12 cellular contexts compared by ENCODE assay signal in the genomic region with DNA sequence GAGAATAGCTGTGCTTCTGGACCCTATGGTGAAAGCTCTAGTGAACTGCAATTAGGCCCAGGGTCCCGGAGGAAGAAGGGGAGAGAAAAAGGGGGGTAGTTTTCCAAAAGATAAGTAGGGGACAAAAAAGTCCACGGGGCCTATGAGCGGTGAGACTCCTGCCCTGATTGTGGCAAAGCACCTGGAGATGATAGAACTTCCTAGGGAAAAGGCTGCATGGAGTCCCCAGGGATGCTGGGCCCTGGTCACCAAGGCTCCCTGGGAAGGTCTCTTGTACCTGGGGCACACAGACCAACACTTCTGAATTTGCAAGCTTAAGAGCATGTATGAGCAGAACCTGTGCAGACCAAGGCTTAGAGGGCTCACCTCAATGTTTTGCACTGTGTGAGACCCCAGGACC. TPM values are rescaled to one million over a fixed set of nuclear protein-coding genes. Genes with fewer than 3 reads are reported as not detected.
DNase-seq lines count a peak whose midpoint lies in the region; ATAC-seq, FAIRE-seq and TF ChIP-seq lines count a peak whose summit lies in the region.
"Had no signal": no experiment of that assay in that cellular context is flagged by ENCODE, and none has a peak within 500 bp of the region (broad histone marks: within the 10 kb centered on the region; RNA-seq: fewer than 3 reads in every experiment).

No MANE protein-coding gene starts in this region.

- H3K4me1 ChIP-seq in HCT116 (ENCODE audit: control insufficient read depth in 1 of 2, insufficient read depth in 2 of 2, low read length in 2 of 2) = peaks cover 43 to 61% of the 10 kb centered on the region in 2 experiments
- H3K4me1 ChIP-seq in K562 (replicated peaks in 1 of 2; ENCODE audit: control insufficient read depth in 2 of 2, insufficient read depth in 2 of 2, low read length in 2 of 2) = peaks cover 36 to 55% of the 10 kb centered on the region in 2 experiments
- H3K4me1 ChIP-seq in osteoblast (ENCODE audit: insufficient read depth, low read length) = peaks cover 35% of the 10 kb centered on the region
- H3K4me1 ChIP-seq in OCI-LY7 (ENCODE audit: insufficient read depth, low read length, poor library complexity, severe bottlenecking) = no peaks in the 10 kb centered on the region
- H3K4me1 ChIP-seq: uterus had no signal

- no peaks in the 10 kb centered on the region; the same call in 1 of the 2 replicates for H3K9me3 ChIP-seq in AG04450 (ENCODE audit: control insufficient read depth, insufficient read depth, low read length)
- no peaks in the 10 kb centered on the region for H3K9me3 ChIP-seq in HCT116 (ENCODE audit: control insufficient read depth in 1 of 2, insufficient read depth in 1 of 2, low read depth in 1 of 2, low read length in 2 of 2)
- no peaks in the 10 kb centered on the region for H3K9me3 ChIP-seq in K562 (replicated peaks; ENCODE audit: control insufficient read depth, insufficient read depth, low read depth, low read length)
- no peaks in the 10 kb centered on the region for H3K9me3 ChIP-seq in osteoblast (ENCODE audit: low read depth, low read length)
- H3K9me3 ChIP-seq in OCI-LY7 (ENCODE audit: low read length) = no peaks in the 10 kb centered on the region
- H3K9me3 ChIP-seq: uterus had no signal

- no peaks in the 10 kb centered on the region for H4K20me1 ChIP-seq in HCT116 (ENCODE audit: insufficient read depth)
- H4K20me1 ChIP-seq in K562 (replicated peaks; ENCODE audit: control insufficient read depth, insufficient read depth, low read length) = no peaks in the 10 kb centered on the region
- peaks cover 9% of the 10 kb centered on the region for H4K20me1 ChIP-seq in osteoblast (ENCODE audit: insufficient read depth, low read length)
- H4K20me1 ChIP-seq in OCI-LY7 (ENCODE audit: insufficient read depth, low read length) = no peaks in the 10 kb centered on the region

- no peak for TF ChIP-seq POLR2A in HCT116 (IDR thresholded peaks at IDR 0.05; ENCODE audit: borderline replicate concordance, extremely low read depth, insufficient read depth, insufficient read length)
- TF ChIP-seq POLR2A in K562 (conservative IDR thresholded peaks at IDR 0.05) = 0 out of 2 replicates have a peak, but pooled peaks have one; percentile 1

- intact Hi-C loops in HCT116 (cut with micrococcal nuclease) (no loop called here), K562 (cut with micrococcal nuclease) (loop anchor here (5.0 kb wide), 3 partner anchors 56 to 351 kb away; partner anchors contain the start of gene IPO9), OCI-LY7 (cut with micrococcal nuclease; ENCODE audit: unreplicated experiment) (no loop called here)

- no peak for TF ChIP-seq RAD21 in HCT116 (IDR thresholded peaks at IDR 0.05; ENCODE audit: low read depth)
- no peak for TF ChIP-seq RAD21 in K562 (CRISPR knock-in tag; conservative IDR thresholded peaks at IDR 0.05 in 1 of 2, IDR thresholded peaks at IDR 0.05 in 1 of 2)

- no peak for TF ChIP-seq CTCF in AG04450 (IDR thresholded peaks at IDR 0.05; ENCODE audit: low read depth, low read length)
- no peak for TF ChIP-seq CTCF in HCT116 (IDR thresholded peaks at IDR 0.05 in 2 of 3, conservative IDR thresholded peaks at IDR 0.05 in 1 of 3; ENCODE audit: borderline replicate concordance in 1 of 3, insufficient read depth in 1 of 3, low read depth in 2 of 3, low read length in 2 of 3)
- TF ChIP-seq CTCF in K562 (IDR thresholded peaks at IDR 0.05 in 2 of 3, conservative IDR thresholded peaks at IDR 0.05 in 1 of 3; ENCODE audit: insufficient read depth in 2 of 3, low read depth in 1 of 3, low read length in 3 of 3) = no peak
- TF ChIP-seq CTCF in osteoblast (IDR thresholded peaks at IDR 0.05; ENCODE audit: extremely low read depth, low read depth, low read length) = no peak
- TF ChIP-seq CTCF in OCI-LY7 (conservative IDR thresholded peaks at IDR 0.05; ENCODE audit: low read length) = no peak

- no peak for FAIRE-seq in K562 (lab: Jason Lieb, UNC)

- RAD21 ChIA-PET in HCT116 (lab: Charles Lee; ENCODE audit: low non-redundant PET in 1 of 2, low total read pairs in 2 of 2, uncharacterized antibody in 2 of 2, unreplicated experiment in 2 of 2) = interaction anchor here in 1 of 2 experiments (0.9 kb wide), 1 partner anchor 90 kb away, joined by 5 read pairs; no protein-coding TSS in a partner anchor

- CTCF ChIA-PET in AG04450 (lab: Charles Lee) (interaction anchor here (0.6 to 8.4 kb wide), 4 partner anchors 12 to 344 kb away, joined by 4 to 61 read pairs (median 18); partner anchors contain the start of gene NAV1), HCT116 (lab: Charles Lee) (interaction anchor here (0.8 to 4.2 kb wide), 6 partner anchors 9 to 322 kb away, joined by 3 to 27 read pairs (median 4); partner anchors contain the start of gene IPO9), K562 (lab: Yijun Ruan, JAX; ENCODE audit: low intra/inter-chr PET ratio) (interaction anchor here (0.6 kb wide), 1 partner anchor 88 kb away, joined by 3 read pairs; no protein-coding TSS in a partner anchor), OCI-LY7 (lab: Charles Lee; ENCODE audit: unreplicated experiment) (no interaction called here)

- in situ Hi-C loops in K562 (cut with MboI) = no loop called here

- ATAC-seq in HCT116 (peak; percentile 24), K562 (peak; percentile 3; the same call in 2 of the 3 replicates), HG03342 (IDR thresholded peaks at IDR 0.05; ENCODE audit: unreplicated experiment) (no peak), GM21367 (IDR thresholded peaks at IDR 0.05; ENCODE audit: unreplicated experiment) (no peak)
- ATAC-seq: activated CD8-positive, alpha-beta T cell treated with anti-CD3 and anti-CD28 coated beads, Interleukin-2, amount 10 ng/mL, durations not matched to agents 7 days and 5 days had no signal

- TF ChIP-seq EP300 in K562 (IDR thresholded peaks at IDR 0.05; ENCODE audit: low read length) = no peak

- H3K9ac ChIP-seq in HCT116 (ENCODE audit: low read length) = peak overlapping the region; percentile 54
- H3K9ac ChIP-seq in K562 (ENCODE audit: insufficient read depth in 1 of 2, low read depth in 2 of 2, low read length in 2 of 2) = peak overlapping the region in 1 of 2 experiments; percentile 28; a peak in 1 of 4 replicates

- 64% methylated on average over 3 of the region's 3 CpGs for WGBS in K562 (ENCODE audit: insufficient coverage, low coverage, missing lambda C conversion rate)

- H3K4me2 ChIP-seq in HCT116 (ENCODE audit: low read length) (peak overlapping the region; percentile 71), K562 (ENCODE audit: insufficient read depth, low read length) (peak overlapping the region; percentile 10; the same call in 1 of the 2 replicates), osteoblast (ENCODE audit: insufficient read depth, low read length) (peak overlapping the region; percentile 65), OCI-LY7 (ENCODE audit: low read length) (no peak overlapping the region)

- H3K27ac ChIP-seq in AG04450 (ENCODE audit: low read depth, low read length) (peak overlapping the region; percentile 49), HCT116 (ENCODE audit: low read depth, low read length) (peak overlapping the region; percentile 64), K562 (ENCODE audit: extremely low read depth, low read depth, low read length) (peak overlapping the region; percentile 43; the same call in 2 of the 3 replicates), osteoblast (ENCODE audit: low read depth, low read length) (peak overlapping the region; percentile 55), OCI-LY7 (ENCODE audit: low read depth, low read length, poor library complexity, severe bottlenecking) (no peak overlapping the region)
- H3K27ac ChIP-seq: uterus had no signal

- no peaks in the 10 kb centered on the region for H3K9me1 ChIP-seq in K562 (ENCODE audit: control insufficient read depth, insufficient read depth, low read length)

- H3K27me3 ChIP-seq in AG04450 (ENCODE audit: control insufficient read depth, insufficient read depth, low read length) (no peaks in the 10 kb centered on the region), HCT116 (ENCODE audit: insufficient read depth, low read length) (no peaks in the 10 kb centered on the region), K562 (ENCODE audit: control insufficient read depth in 2 of 2, insufficient read depth in 2 of 2, low read length in 2 of 2) (no peaks in the 10 kb centered on the region), osteoblast (ENCODE audit: insufficient read depth, low read length) (no peaks in the 10 kb centered on the region)
- H3K27me3 ChIP-seq: uterus had no signal

- H3K36me3 ChIP-seq in HCT116 (ENCODE audit: control insufficient read depth in 1 of 2, insufficient read depth in 2 of 2, low read length in 2 of 2) (no peaks in the 10 kb centered on the region), K562 (ENCODE audit: control insufficient read depth, insufficient read depth, low read length) (peaks cover 6% of the 10 kb centered on the region; the same call in 1 of the 3 replicates), osteoblast (ENCODE audit: insufficient read depth, low read length) (no peaks in the 10 kb centered on the region), OCI-LY7 (ENCODE audit: insufficient read depth, low read length) (peaks cover 13% of the 10 kb centered on the region)
- H3K36me3 ChIP-seq: uterus had no signal

- no peak overlapping the region for H3K4me3 ChIP-seq in AG04450 (ENCODE audit: low read depth, low read length)
- peak overlapping the region in 1 of 2 experiments; percentile 23; a peak in 2 of 4 replicates for H3K4me3 ChIP-seq in HCT116 (replicated peaks in 1 of 2; ENCODE audit: low read depth in 1 of 2, low read length in 2 of 2)
- H3K4me3 ChIP-seq in K562 = no peak overlapping the region
- H3K4me3 ChIP-seq in osteoblast (ENCODE audit: insufficient read depth, low read length) = no peak overlapping the region
- H3K4me3 ChIP-seq in OCI-LY7 (ENCODE audit: low read depth, low read length, poor library complexity, severe bottlenecking) = no peak overlapping the region
- H3K4me3 ChIP-seq: uterus had no signal

- H2AFZ ChIP-seq in HCT116 (ENCODE audit: low read depth, low read length, poor library complexity, severe bottlenecking) = no peak overlapping the region
- no peak overlapping the region for H2AFZ ChIP-seq in K562 (ENCODE audit: low read depth, low read length)
- H2AFZ ChIP-seq in osteoblast (ENCODE audit: low read length) = no peak overlapping the region
- no peak overlapping the region for H2AFZ ChIP-seq in OCI-LY7 (ENCODE audit: low read length)

- BruUV-seq in HCT116 (replicated peaks; lab: Mats Ljungman, UMichigan) (no TSS peak), K562 (replicated peaks; lab: Mats Ljungman, UMichigan) (no TSS peak), OCI-LY7 (replicated peaks; lab: Mats Ljungman, UMichigan) (no TSS peak)

- DNase-seq in AG04450 (ENCODE audit: low read depth, low spot score) (no peak), HCT116 (ENCODE audit: low read depth, low spot score) (no peak), K562 (ENCODE audit: extremely low read depth in 1 of 4, low spot score in 3 of 4) (peak in 1 of 4 experiments; percentile 16), osteoblast (ENCODE audit: insufficient read length, low spot score, missing footprints) (no peak), NOMO-1 treated with dmso at 0.1 percent for 144 hours (lab: John Stamatoyannopoulos, UW; ENCODE audit: unreplicated experiment) (no peak), OCI-LY7 (ENCODE audit: low spot score) (no peak)
- DNase-seq: activated CD8-positive, alpha-beta T cell treated with anti-CD3 and anti-CD28 coated beads, Interleukin-2, amount 10 ng/mL, durations not matched to agents 7 days and 5 days; natural killer cell; retina had no signal

- H3K9me2 ChIP-seq in HCT116 (ENCODE audit: insufficient read depth) (no peaks in the 10 kb centered on the region), OCI-LY7 (ENCODE audit: insufficient read depth, low read length) (no peaks in the 10 kb centered on the region)

- no peaks in the 10 kb centered on the region for H3K79me2 ChIP-seq in HCT116 (ENCODE audit: insufficient read depth, low read length)
- no peaks in the 10 kb centered on the region for H3K79me2 ChIP-seq in K562 (ENCODE audit: control insufficient read depth, insufficient read depth, low read length)
- no peaks in the 10 kb centered on the region for H3K79me2 ChIP-seq in osteoblast (ENCODE audit: insufficient read depth, low read length)
- no peaks in the 10 kb centered on the region for H3K79me2 ChIP-seq in OCI-LY7 (ENCODE audit: insufficient read depth, low read depth, low read length)

- POLR2A ChIA-PET in AG04450 (lab: Yijun Ruan, JAX) (interaction anchor here (1.8 kb wide), 1 partner anchor 12 kb away, joined by 12 read pairs; no protein-coding TSS in a partner anchor), HCT116 (lab: Charles Lee) (interaction anchor here (0.9 to 2.0 kb wide), 7 partner anchors 9 to 169 kb away, joined by 3 to 9 read pairs (median 3); partner anchors contain the start of gene ELF3), K562 (lab: Yijun Ruan, JAX) (interaction anchor here (0.6 to 2.5 kb wide), 18 partner anchors 9 to 348 kb away, joined by 3 to 10 read pairs (median 3); partner anchors contain the start of gene TIMM17A), OCI-LY7 (lab: Charles Lee) (interaction anchor here (0.7 to 1.4 kb wide), 4 partner anchors 13 to 119 kb away, joined by 3 to 5 read pairs (median 3); no protein-coding TSS in a partner anchor)

RNA-seq across cellular contexts. Expression of gene SHISA4, which starts 5.4 kb away (rescaled TPM):
- polyA plus RNA-seq in AG04450 (2011; rRNA removed) = 24.4 and 36.4 TPM in 2 replicates
- 24.8 and 25.7 TPM in 2 replicates for polyA minus RNA-seq in AG04450 (2011; rRNA and poly(A)+ RNA removed)
- total RNA-seq in HCT116 (2021; ENCODE audit: unreplicated experiment) = 15.2 TPM
- polyA plus RNA-seq in HCT116 (2012) = 23.0 and 23.2 TPM in 2 replicates
- 0.74 and 2.5 TPM in 2 replicates for total RNA-seq in K562 (2011; cell fraction: chromatin; rRNA removed; ENCODE audit: low replicate concordance)
- total RNA-seq in K562 (2011; cell fraction: nucleolus; rRNA removed) = 1.8 and 3.3 TPM in 2 replicates
- total RNA-seq in K562 (2011; cell fraction: nucleoplasm; rRNA removed) = 2.2 and 3.8 TPM in 2 replicates
- 0.68 and 1.0 TPM in 2 replicates for total RNA-seq in K562 (2014; rRNA removed)
- total RNA-seq in K562 (2014; rRNA removed; fragmentation: Illumina TruSeq; extraction: Trizol) = 0.15 TPM in 1 of 2 replicates, not detected in the other
- 0.19 and 0.43 TPM in 2 replicates for total RNA-seq in K562 (2015; rRNA removed; fragmentation: Illumina TruSeq; extraction: Trizol)
- 0.40 and 0.84 TPM in 2 replicates for total RNA-seq in K562 (2021)
- 0.95 and 1.2 TPM in 2 replicates for polyA plus RNA-seq in K562 (2011; rRNA removed)
- polyA plus RNA-seq in K562 (2011; cell fraction: cytosol; rRNA removed) = 1.3 and 5.2 TPM in 2 replicates
- polyA plus RNA-seq in K562 (2011; cell fraction: nucleus; rRNA removed) = 1.3 and 4.0 TPM in 2 replicates
- 0.74 and 2.6 TPM in 2 replicates for polyA plus RNA-seq in K562 (2012)
- 0.27 and 0.75 TPM in 2 replicates for polyA plus RNA-seq in K562 (2014; fragmentation: Illumina TruSeq; extraction: Trizol)
- not detected for polyA plus RNA-seq in K562 (2014; fragmentation: Nextera tagmentation; extraction: Ambion mirVana)
- polyA plus RNA-seq in K562 (2014; rRNA removed) = 0.73 and 0.81 TPM in 2 replicates
- polyA minus RNA-seq in K562 (2011; rRNA and poly(A)+ RNA removed) = 0.21 and 1.1 TPM in 2 replicates
- not detected in 2 replicates for polyA minus RNA-seq in K562 (2011; cell fraction: cytosol; rRNA and poly(A)+ RNA removed)
- 0.54 and 1.1 TPM in 2 replicates for polyA minus RNA-seq in K562 (2011; cell fraction: nucleus; rRNA and poly(A)+ RNA removed)
- total RNA-seq in osteoblast = 25.3 and 27.1 TPM in 2 replicates
- 0.46 TPM in 1 of 2 replicates, not detected in the other for total RNA-seq in OCI-LY7 (2014; rRNA removed; shearing (Covaris generic))
- not detected in 2 replicates for total RNA-seq in OCI-LY7 (2022)

RNA-seq across cellular contexts. Expression of gene IPO9, which starts 54.3 kb away (rescaled TPM):
- polyA plus RNA-seq in AG04450 (2011; rRNA removed) (55.5 and 57.9 TPM in 2 replicates), K562 (2011; rRNA removed) (61.7 and 78.6 TPM in 2 replicates), K562 (2014; fragmentation: Illumina TruSeq; extraction: Trizol) (47.9 and 59.2 TPM in 2 replicates), K562 (2014; fragmentation: Nextera tagmentation; extraction: Ambion mirVana) (10 to 100 TPM; 28.1 to 49.6 TPM), K562 (2014; rRNA removed) (43.9 and 48.3 TPM in 2 replicates)
- 38.9 and 43.6 TPM in 2 replicates for polyA minus RNA-seq in AG04450 (2011; rRNA and poly(A)+ RNA removed)
- total RNA-seq in HCT116 (2021; ENCODE audit: unreplicated experiment) (80.6 TPM), K562 (2014; rRNA removed) (37.2 and 38.8 TPM in 2 replicates), K562 (2014; rRNA removed; fragmentation: Illumina TruSeq; extraction: Trizol) (27.9 and 33.2 TPM in 2 replicates), K562 (2015; rRNA removed; fragmentation: Illumina TruSeq; extraction: Trizol) (35.8 and 36.4 TPM in 2 replicates), K562 (2021) (75.0 and 82.2 TPM in 2 replicates), osteoblast (26.1 and 26.8 TPM in 2 replicates), OCI-LY7 (2022) (67.9 and 72.5 TPM in 2 replicates)
- polyA plus RNA-seq in HCT116 (2012) = 34.4 and 44.0 TPM in 2 replicates
- 97.9 and 100 TPM in 2 replicates for total RNA-seq in K562 (2011; cell fraction: chromatin; rRNA removed; ENCODE audit: low replicate concordance)
- total RNA-seq in K562 (2011; cell fraction: nucleolus; rRNA removed) = 46.0 and 50.0 TPM in 2 replicates
- 63.2 and 72.2 TPM in 2 replicates for total RNA-seq in K562 (2011; cell fraction: nucleoplasm; rRNA removed)
- polyA plus RNA-seq in K562 (2011; cell fraction: cytosol; rRNA removed) = 42.7 and 44.2 TPM in 2 replicates
- 109 and 150 TPM in 2 replicates for polyA plus RNA-seq in K562 (2011; cell fraction: nucleus; rRNA removed)
- 41.1 and 44.6 TPM in 2 replicates for polyA plus RNA-seq in K562 (2012)
- polyA minus RNA-seq in K562 (2011; rRNA and poly(A)+ RNA removed) = 56.5 and 76.0 TPM in 2 replicates
- polyA minus RNA-seq in K562 (2011; cell fraction: cytosol; rRNA and poly(A)+ RNA removed) = 28.3 and 31.7 TPM in 2 replicates
- polyA minus RNA-seq in K562 (2011; cell fraction: nucleus; rRNA and poly(A)+ RNA removed) = 32.9 and 42.8 TPM in 2 replicates
- total RNA-seq in OCI-LY7 (2014; rRNA removed; shearing (Covaris generic)) = 47.2 and 53.3 TPM in 2 replicates

Comparison
In these comparisons a context has a peak if more than half of its experiments do, and no peak if none do; other contexts are left out.
1. ATAC-seq: peak in HCT116 (single experiment) and K562 (single experiment); none in HG03342 (single experiment) and GM21367 (single experiment).